Comparison of ENCODE assay signal across 8 cellular contexts in genomic region chr19:2166741-2167738, GRCh38. TPM values are rescaled to one million over a fixed set of nuclear protein-coding genes. Genes with fewer than 3 reads are reported as not detected.
DNase-seq lines count a peak whose midpoint lies in the region; TF ChIP-seq lines count a peak whose summit lies in the region.

No MANE protein-coding gene starts in this region.

- WGBS in esophagus squamous epithelium, 2 donors: 50 to 52% methylated on average over 16 to 18 of the region's 35 CpGs

- no peak for TF ChIP-seq POLR2A in esophagus squamous epithelium (IDR thresholded peaks at IDR 0.05)

- H3K4me3 Mint-ChIP-seq in T-helper 2 cell treated with Interferon-gamma antibody and Interleukin-4, amounts not matched to agents 5 μg/mL and 100 μg/mL, for 36 hours: peak overlapping the region; percentile 54

- peak overlapping the region; percentile 23 for H3K27ac Mint-ChIP-seq in T-helper 2 cell treated with Interferon-gamma antibody and Interleukin-4, amounts not matched to agents 5 μg/mL and 100 μg/mL, for 36 hours

- H3K27me3 Mint-ChIP-seq in T-helper 2 cell treated with Interferon-gamma antibody and Interleukin-4, amounts not matched to agents 5 μg/mL and 100 μg/mL, for 36 hours (ENCODE audit: low read depth): no peaks in the 10 kb centered on the region

- H3K27ac ChIP-seq in esophagus squamous epithelium (peak overlapping the region; percentile 80 to 94 (median 90)), neutrophil (peak overlapping the region; percentile 99)

- TF ChIP-seq CTCF in esophagus squamous epithelium (IDR thresholded peaks at IDR 0.05) (no peak), neutrophil (IDR thresholded peaks at IDR 0.05) (no peak)

- no peak for DNase-seq in T-helper 2 cell treated with Interferon-gamma antibody and Interleukin-4, amounts not matched to agents 5 μg/mL and 100 μg/mL, for 36 hours (ENCODE audit: low spot score)
- no peak for DNase-seq in T-helper 2 cell
- DNase-seq in SHP77 (lab: John Stamatoyannopoulos, UW): peak; percentile 20 to 70
- DNase-seq in esophagus squamous epithelium (lab: John Stamatoyannopoulos, UW): no peak
- DNase-seq in OCI-M2 (lab: John Stamatoyannopoulos, UW; ENCODE audit: unreplicated experiment): no peak
- no peak for DNase-seq in glomerular visceral epithelial cell (ENCODE audit: extremely low spot score)
- no peak for DNase-seq in NOMO-1 treated with DMSO at 0.1 percent for 48 hours (lab: John Stamatoyannopoulos, UW; ENCODE audit: unreplicated experiment)

- H3K4me3 ChIP-seq in esophagus squamous epithelium: peak overlapping the region in 2 of 4 donors; percentile 6 to 9
- H3K4me3 ChIP-seq in neutrophil (ENCODE audit: low read depth in 1 of 2, low read length in 1 of 2): peak overlapping the region; percentile 23 to 77

- peaks cover 36% of the 10 kb centered on the region for H3K4me1 Mint-ChIP-seq in T-helper 2 cell treated with Interferon-gamma antibody and Interleukin-4, amounts not matched to agents 5 μg/mL and 100 μg/mL, for 36 hours (ENCODE audit: low read depth)

- H3K9me3 Mint-ChIP-seq in T-helper 2 cell treated with Interferon-gamma antibody and Interleukin-4, amounts not matched to agents 5 μg/mL and 100 μg/mL, for 36 hours: no peaks in the 10 kb centered on the region

- H3K9me3 ChIP-seq in esophagus squamous epithelium (no peaks in the 10 kb centered on the region), neutrophil (no peaks in the 10 kb centered on the region)

- H3K36me3 ChIP-seq in esophagus squamous epithelium: no peaks in the 10 kb centered on the region
- H3K36me3 ChIP-seq in neutrophil: no peaks in the 10 kb centered on the region

- intact Hi-C loops in esophagus squamous epithelium (cut with DNase I): no loop called here

- peaks cover 66 to 91% (median 72%) of the 10 kb centered on the region in 3 donors for H3K4me1 ChIP-seq in esophagus squamous epithelium
- H3K4me1 ChIP-seq in neutrophil (ENCODE audit: control insufficient read depth in 1 of 2, insufficient read depth in 1 of 2, low read depth in 1 of 2, low read length in 1 of 2): peaks cover 75 to 88% of the 10 kb centered on the region in 2 experiments

- H3K27me3 ChIP-seq in esophagus squamous epithelium (no peaks in the 10 kb centered on the region), neutrophil (no peaks in the 10 kb centered on the region)

- H3K36me3 Mint-ChIP-seq in T-helper 2 cell treated with Interferon-gamma antibody and Interleukin-4, amounts not matched to agents 5 μg/mL and 100 μg/mL, for 36 hours (ENCODE audit: low read depth): peaks cover 2% of the 10 kb centered on the region

RNA-seq across cellular contexts. Expression of gene DOT1L, which starts 3.3 kb away (rescaled TPM):
- total RNA-seq in esophagus squamous epithelium: 10 to 100 TPM in 3 of 4 donors, 1 to 10 TPM in 1; 8.5 to 24.4 (median 17.0) TPM

RNA-seq across cellular contexts. Expression of gene AP3D1, which starts 15.7 kb away (rescaled TPM):
- total RNA-seq in esophagus squamous epithelium: 10 to 100 TPM; 47.7 to 99.9 (median 71.8) TPM

Comparison
In these comparisons a context has a peak if more than half of its experiments do, and no peak if none do; other contexts are left out.
1. DNase-seq: peak in SHP77 (2 of 2); none in T-helper 2 cell treated with Interferon-gamma antibody and Interleukin-4, amounts not matched to agents 5 μg/mL and 100 μg/mL, for 36 hours (single experiment), T-helper 2 cell (0 of 5), esophagus squamous epithelium (single experiment), OCI-M2 (single experiment), glomerular visceral epithelial cell (single experiment) and NOMO-1 treated with DMSO at 0.1 percent for 48 hours (single experiment).